ENCODE assay signal across 8 cellular contexts in genomic region chr10:88152720-88153119, GRCh38.
DNase-seq lines count a peak whose midpoint lies in the region; ATAC-seq and TF ChIP-seq lines count a peak whose summit lies in the region.

No MANE protein-coding gene starts in this region.

- H3K36me3 ChIP-seq in A673 (ENCODE audit: insufficient read depth, low read length, poor library complexity, severe bottlenecking), result no peaks in the 10 kb centered on the region

- CTCF ChIA-PET in A673 (lab: Charles Lee), result no interaction called here
- CTCF ChIA-PET in activated CD8-positive, alpha-beta T cell treated with anti-CD3 and anti-CD28 coated beads, Interleukin-2, amount 10 ng/mL, durations not matched to agents 7 days and 5 days (lab: Charles Lee), result interaction anchor here (1.1 to 1.5 kb wide), 2 partner anchors 14 to 36 kb away, joined by 3 to 6 read pairs; no protein-coding TSS in a partner anchor

- peaks cover 7% of the 10 kb centered on the region for H3K9me3 Mint-ChIP-seq in activated CD8-positive, alpha-beta T cell treated with anti-CD3 and anti-CD28 coated beads, Interleukin-2, amount 10 ng/mL, durations not matched to agents 7 days and 5 days (ENCODE audit: insufficient read depth)
- no peaks in the 10 kb centered on the region for H3K9me3 Mint-ChIP-seq in stimulated activated effector memory CD8-positive, alpha-beta T cell treated with anti-CD3 and anti-CD28 coated beads, Interleukin-12 subunit alpha, Interleukin-12 subunit beta, amount 100 ng/mL, for 72 hours

- H3K27me3 ChIP-seq in A673 (replicated peaks; ENCODE audit: insufficient read depth, low read depth, low read length, poor library complexity), result no peaks in the 10 kb centered on the region
- H3K27me3 ChIP-seq in foreskin keratinocyte, result no peaks in the 10 kb centered on the region

- ATAC-seq in GM19025 (IDR thresholded peaks at IDR 0.05; ENCODE audit: low read depth, unreplicated experiment), result peak; percentile 85
- peak; percentile 89 for ATAC-seq in HG03354 (IDR thresholded peaks at IDR 0.05; ENCODE audit: poor library complexity, severe bottlenecking, unreplicated experiment)
- ATAC-seq in activated CD8-positive, alpha-beta T cell treated with anti-CD3 and anti-CD28 coated beads, Interleukin-2, amount 10 ng/mL, durations not matched to agents 7 days and 5 days, result peak; percentile 96
- peak; percentile 94 for ATAC-seq in foreskin keratinocyte
- peak; percentile 100 for ATAC-seq in stimulated activated effector memory CD8-positive, alpha-beta T cell treated with anti-CD3 and anti-CD28 coated beads, Interleukin-12 subunit alpha, Interleukin-12 subunit beta, amount 100 ng/mL, for 72 hours

- intact Hi-C loops in A673 (cut with micrococcal nuclease; ENCODE audit: unreplicated experiment), result no loop called here

- H3K27ac Mint-ChIP-seq in activated CD8-positive, alpha-beta T cell treated with anti-CD3 and anti-CD28 coated beads, Interleukin-2, amount 10 ng/mL, durations not matched to agents 7 days and 5 days, result peak overlapping the region; percentile 88
- H3K27ac Mint-ChIP-seq in stimulated activated effector memory CD8-positive, alpha-beta T cell treated with anti-CD3 and anti-CD28 coated beads, Interleukin-12 subunit alpha, Interleukin-12 subunit beta, amount 100 ng/mL, for 72 hours, result peak overlapping the region; percentile 90

- H3K4me1 Mint-ChIP-seq in activated CD8-positive, alpha-beta T cell treated with anti-CD3 and anti-CD28 coated beads, Interleukin-2, amount 10 ng/mL, durations not matched to agents 7 days and 5 days (ENCODE audit: low read depth), result peaks cover 19% of the 10 kb centered on the region
- H3K4me1 Mint-ChIP-seq in stimulated activated effector memory CD8-positive, alpha-beta T cell treated with anti-CD3 and anti-CD28 coated beads, Interleukin-12 subunit alpha, Interleukin-12 subunit beta, amount 100 ng/mL, for 72 hours, result peaks cover 33% of the 10 kb centered on the region

- H3K4me1 ChIP-seq in A673 (ENCODE audit: insufficient read depth, low read length, poor library complexity, severe bottlenecking) (no peaks in the 10 kb centered on the region), foreskin keratinocyte (peaks cover 18% of the 10 kb centered on the region)

- no peak overlapping the region for H3K4me3 ChIP-seq in A673 (ENCODE audit: low read depth, low read length, poor library complexity, severe bottlenecking)

- no peak overlapping the region for H3K4me3 Mint-ChIP-seq in activated CD8-positive, alpha-beta T cell treated with anti-CD3 and anti-CD28 coated beads, Interleukin-2, amount 10 ng/mL, durations not matched to agents 7 days and 5 days
- H3K4me3 Mint-ChIP-seq in stimulated activated effector memory CD8-positive, alpha-beta T cell treated with anti-CD3 and anti-CD28 coated beads, Interleukin-12 subunit alpha, Interleukin-12 subunit beta, amount 100 ng/mL, for 72 hours, result no peak overlapping the region

- POLR2A ChIA-PET in A673 (lab: Charles Lee; ENCODE audit: low non-redundant PET), result no interaction called here
- POLR2A ChIA-PET in activated CD8-positive, alpha-beta T cell treated with anti-CD3 and anti-CD28 coated beads, Interleukin-2, amount 10 ng/mL, durations not matched to agents 7 days and 5 days (lab: Charles Lee), result interaction anchor here (0.8 kb wide), 1 partner anchor 290 kb away, joined by 3 read pairs; the partner anchor contains the start of genes KLLN and PTEN

- peaks cover 15% of the 10 kb centered on the region for H3K36me3 Mint-ChIP-seq in activated CD8-positive, alpha-beta T cell treated with anti-CD3 and anti-CD28 coated beads, Interleukin-2, amount 10 ng/mL, durations not matched to agents 7 days and 5 days (ENCODE audit: low read depth)
- no peaks in the 10 kb centered on the region for H3K36me3 Mint-ChIP-seq in stimulated activated effector memory CD8-positive, alpha-beta T cell treated with anti-CD3 and anti-CD28 coated beads, Interleukin-12 subunit alpha, Interleukin-12 subunit beta, amount 100 ng/mL, for 72 hours

- DNase-seq in A673 (ENCODE audit: low spot score), result peak; percentile 28
- peak; percentile 67 for DNase-seq in activated CD8-positive, alpha-beta T cell treated with anti-CD3 and anti-CD28 coated beads, Interleukin-2, amount 10 ng/mL, durations not matched to agents 7 days and 5 days
- DNase-seq in foreskin keratinocyte, result peak; percentile 95 to 99
- DNase-seq in stimulated activated effector memory CD8-positive, alpha-beta T cell treated with anti-CD3 and anti-CD28 coated beads, Interleukin-12 subunit alpha, Interleukin-12 subunit beta, amount 100 ng/mL, for 72 hours (ENCODE audit: low spot score in 2 of 2), result peak in 1 of 2 donors; percentile 69
- no peak for DNase-seq in nucleus accumbens (lab: John Stamatoyannopoulos, UW)
- DNase-seq in NCI-H2196 (lab: John Stamatoyannopoulos, UW; ENCODE audit: unreplicated experiment), result no peak

- H3K27ac ChIP-seq in A673 (ENCODE audit: low read depth, low read length, poor library complexity, severe bottlenecking) (no peak overlapping the region), foreskin keratinocyte (peak overlapping the region; percentile 8)

- no peaks in the 10 kb centered on the region for H3K9me3 ChIP-seq in A673 (ENCODE audit: low read depth, low read length, poor library complexity, severe bottlenecking)

- BruUV-seq in A673 (replicated peaks; lab: Mats Ljungman, UMichigan), result no TSS peak

- TF ChIP-seq CTCF in A673 (conservative IDR thresholded peaks at IDR 0.05; ENCODE audit: low read depth, low read length) (no peak), foreskin keratinocyte (conservative IDR thresholded peaks at IDR 0.05) (no peak)

- no peaks in the 10 kb centered on the region for H3K27me3 Mint-ChIP-seq in activated CD8-positive, alpha-beta T cell treated with anti-CD3 and anti-CD28 coated beads, Interleukin-2, amount 10 ng/mL, durations not matched to agents 7 days and 5 days (ENCODE audit: low read depth)

Comparison
In these comparisons a context has a peak if more than half of its experiments do, and no peak if none do; other contexts are left out.
1. DNase-seq: peak in A673 (single experiment), activated CD8-positive, alpha-beta T cell treated with anti-CD3 and anti-CD28 coated beads, Interleukin-2, amount 10 ng/mL, durations not matched to agents 7 days and 5 days (single experiment) and foreskin keratinocyte (2 of 2); none in nucleus accumbens (0 of 56) and NCI-H2196 (single experiment).
2. Peak in every context shown above with its lines, with median percentiles within 50 percentile points of each other: ATAC-seq.